ENCODE assay signal across 8 cellular contexts in the genomic region with DNA sequence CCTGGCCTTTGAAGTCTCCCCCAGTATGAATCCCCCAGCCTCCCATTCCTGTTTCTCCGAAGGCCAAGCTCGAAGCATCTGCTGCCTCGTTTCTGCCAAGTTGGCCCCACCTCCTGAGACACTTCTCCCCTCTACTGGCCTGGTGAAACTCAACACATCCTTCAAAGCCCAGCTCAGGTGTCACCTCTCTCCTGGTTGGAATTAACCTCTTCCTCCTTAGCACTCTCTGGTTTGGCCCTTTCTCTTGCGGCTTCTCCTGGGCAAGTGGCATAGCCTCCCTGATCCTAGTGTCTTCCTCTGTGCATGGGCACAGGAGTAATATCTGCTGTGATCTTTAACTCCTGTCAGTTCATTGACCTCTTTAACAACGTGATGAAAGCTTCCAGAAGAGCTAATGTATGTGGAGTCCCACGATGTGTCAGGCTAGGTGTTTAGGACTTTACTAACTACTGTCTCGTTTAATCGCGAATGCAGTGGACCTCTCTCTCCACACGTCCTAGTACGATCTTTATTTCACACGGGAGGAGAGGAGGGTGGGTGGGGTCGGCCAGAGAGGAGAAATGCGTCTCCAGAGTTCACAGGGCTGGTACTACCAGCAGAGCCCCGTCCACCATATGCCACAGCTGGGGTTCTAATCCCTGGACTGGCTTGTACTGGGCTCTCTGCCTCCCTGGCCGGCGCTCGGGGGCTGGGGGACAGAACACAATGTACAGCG. TPM values are rescaled to one million over a fixed set of nuclear protein-coding genes. Genes with fewer than 3 reads are reported as not detected.
DNase-seq lines count a peak whose midpoint lies in the region; ATAC-seq and TF ChIP-seq lines count a peak whose summit lies in the region.

No MANE protein-coding gene starts in this region.

- H3K27ac ChIP-seq in psoas muscle = no peak overlapping the region

- ATAC-seq in SK-N-SH treated with all-trans-retinoic acid at 6 μM for 48 hours (peak; percentile 4; the same call in 1 of the 3 replicates), Right ventricle myocardium superior (ENCODE audit: poor library complexity) (peak; percentile 2), psoas muscle (peak; percentile 5 to 35 (median 26)), GM21737 (IDR thresholded peaks at IDR 0.05; ENCODE audit: unreplicated experiment) (no peak)

- H3K4me3 ChIP-seq in psoas muscle = peak overlapping the region; percentile 90

- 20 to 32% (median 27%) methylated on average over 18 to 19 of the region's 19 CpGs for whole genome bisulfite sequencing in psoas muscle, 3 donors

- TF ChIP-seq CTCF in psoas muscle (IDR thresholded peaks at IDR 0.05) = no peak

- intact Hi-C loops in Right ventricle myocardium superior (cut with DNase I) = no loop called here
- intact Hi-C loops in psoas muscle (cut with DNase I) = loop anchor here in 1 of 2 donors (5.0 kb wide), 2 partner anchors 108 to 128 kb away; no protein-coding TSS in a partner anchor

- H3K36me3 ChIP-seq in psoas muscle (ENCODE audit: insufficient read depth in 1 of 2, low read depth in 1 of 2) = no peaks in the 10 kb centered on the region

- H3K4me1 ChIP-seq in psoas muscle = peaks cover 13% of the 10 kb centered on the region

- DNase-seq in NCI-H2107 treated with DMSO at 0.1 percent for 48 hours (lab: John Stamatoyannopoulos, UW; ENCODE audit: unreplicated experiment) (peak; percentile 57), NCI-H2107 (lab: John Stamatoyannopoulos, UW) (no peak), Right ventricle myocardium superior (peak; percentile 44), psoas muscle (no peak), NCI-H1930 (lab: John Stamatoyannopoulos, UW) (no peak), EL (no peak)

- peaks cover 0 to 2% (median 0%) of the 10 kb centered on the region in 3 donors for H3K27me3 ChIP-seq in psoas muscle (ENCODE audit: insufficient read depth in 3 of 3, low read length in 2 of 3)

- no peaks in the 10 kb centered on the region for H3K9me3 ChIP-seq in psoas muscle

TF ChIP-seq in SK-N-SH treated with all-trans-retinoic acid at 6 μM for 48 hours, 23 proteins besides CTCF, POLR2A, EP300 and RAD21:
- no peak for TF ChIP-seq ZNF565 (CRISPR knock-in tag; conservative IDR thresholded peaks at IDR 0.05; ENCODE audit: low read depth)
- TF ChIP-seq ZFP30 (CRISPR knock-in tag; IDR thresholded peaks at IDR 0.05) = no peak
- no peak for TF ChIP-seq PATZ1 (CRISPR knock-in tag; IDR thresholded peaks at IDR 0.05; ENCODE audit: borderline replicate concordance)
- no peak for TF ChIP-seq ESRRG (CRISPR knock-in tag; IDR thresholded peaks at IDR 0.05)
- no peak for TF ChIP-seq SNAI2 (CRISPR knock-in tag; IDR thresholded peaks at IDR 0.05)
- no peak for TF ChIP-seq ZC3H10 (CRISPR knock-in tag; IDR thresholded peaks at IDR 0.05)
- no peak for TF ChIP-seq BACH2 (CRISPR knock-in tag; IDR thresholded peaks at IDR 0.05; ENCODE audit: borderline replicate concordance)
- TF ChIP-seq GLIS3 (CRISPR knock-in tag; IDR thresholded peaks at IDR 0.05) = no peak
- TF ChIP-seq ISL1 (CRISPR knock-in tag; IDR thresholded peaks at IDR 0.05) = no peak
- no peak for TF ChIP-seq TCF4 (CRISPR knock-in tag; IDR thresholded peaks at IDR 0.05; ENCODE audit: borderline replicate concordance)

RNA-seq across cellular contexts. Expression of gene PTPRJ, which starts 0.8 kb away (rescaled TPM):
- 6.7 TPM for total RNA-seq in Right ventricle myocardium superior
- total RNA-seq in psoas muscle = 10 to 100 TPM in 1 of 4 donors, 1 to 10 TPM in 3; 2.6 to 12.4 (median 4.7) TPM
- polyA plus RNA-seq in psoas muscle = 1 to 10 TPM in 1 of 3 donors, under 1 TPM in 2; 0.32 to 4.4 (median 0.71) TPM

Comparison
In these comparisons a context has a peak if more than half of its experiments do, and no peak if none do; other contexts are left out.
1. DNase-seq: peak in NCI-H2107 treated with DMSO at 0.1 percent for 48 hours (single experiment) and Right ventricle myocardium superior (single experiment); none in NCI-H2107 (single experiment), psoas muscle (0 of 2), NCI-H1930 (0 of 2) and EL (single experiment).